In genomic region chr3:197460002-197460401, GRCh38 we compare ENCODE assay signal across 1 cellular context.
TF ChIP-seq lines count a peak whose summit lies in the region.

No MANE protein-coding gene starts in this region.

TF ChIP-seq in WTC11, 78 proteins besides CTCF, POLR2A, EP300 and RAD21 (continued from another document):
- TF ChIP-seq E2F4 (CRISPR knock-in tag; IDR thresholded peaks at IDR 0.05; ENCODE audit: borderline replicate concordance, low read depth) (no peak), PRRX2 (CRISPR knock-in tag; IDR thresholded peaks at IDR 0.05) (no peak), NR2C2 (CRISPR knock-in tag; IDR thresholded peaks at IDR 0.05) (no peak), HMGXB4 (CRISPR knock-in tag; IDR thresholded peaks at IDR 0.05) (no peak), ZNF281 (CRISPR knock-in tag; IDR thresholded peaks at IDR 0.05) (no peak)
TF ChIP-seq in WTC11: peak in this region for 0.
